Comparison of ENCODE assay signal across 14 cellular contexts in the genomic region with DNA sequence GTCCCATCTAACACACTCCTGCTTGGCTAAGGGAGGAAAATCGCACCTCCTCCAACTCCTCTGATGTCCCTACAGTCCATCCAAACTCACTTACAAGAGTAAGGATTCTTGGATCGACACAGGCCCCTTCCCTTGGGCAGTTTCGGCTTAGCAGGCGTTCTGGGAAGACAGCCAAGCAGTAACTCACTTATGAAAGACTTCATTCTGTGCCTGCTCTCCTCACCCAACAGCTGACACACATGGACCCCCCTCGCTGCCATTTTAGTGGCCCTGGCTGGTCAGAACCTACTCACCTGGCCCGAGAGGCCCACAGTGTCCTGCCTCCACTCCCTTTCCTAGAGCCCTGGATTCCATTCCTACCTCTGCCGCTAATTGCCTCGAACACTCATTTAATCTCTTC. TPM values are rescaled to one million over a fixed set of nuclear protein-coding genes. Genes with fewer than 3 reads are reported as not detected.
DNase-seq lines count a peak whose midpoint lies in the region; ATAC-seq and TF ChIP-seq lines count a peak whose summit lies in the region.
"Had no signal": no experiment of that assay in that cellular context is flagged by ENCODE, and none has a peak within 500 bp of the region (broad histone marks: within the 10 kb centered on the region; RNA-seq: fewer than 3 reads in every experiment).

No MANE protein-coding gene starts in this region.

- H3K23ac ChIP-seq in IMR-90 (ENCODE audit: low read depth, low read length): no peak overlapping the region

- CTCF ChIA-PET in IMR-90 (lab: Yijun Ruan, JAX) (no interaction called here), MCF 10A (lab: Yijun Ruan, JAX) (no interaction called here)

- H3K27me3 ChIP-seq in IMR-90 (ENCODE audit: control insufficient read depth, insufficient read depth, low read length) (peaks cover 7% of the 10 kb centered on the region), upper lobe of right lung (no peaks in the 10 kb centered on the region)

- no peaks in the 10 kb centered on the region for H3K9me3 ChIP-seq in IMR-90 (ENCODE audit: control insufficient read depth, insufficient read depth, low read length)
- no peaks in the 10 kb centered on the region for H3K9me3 ChIP-seq in upper lobe of right lung

- DNase-seq in Ammon's horn (ENCODE audit: low spot score): peak; percentile 77
- DNase-seq in IMR-90: peak; percentile 58
- DNase-seq in MCF 10A (ENCODE audit: unreplicated experiment): peak; percentile 94
- peak; percentile 74 for DNase-seq in medulla oblongata (ENCODE audit: extremely low spot score)
- DNase-seq in upper lobe of right lung: no peak
- no peak for DNase-seq in NCI-H1436 (lab: John Stamatoyannopoulos, UW)
- DNase-seq: activated gamma-delta T cell; CD4-positive, alpha-beta T cell; KG1; NK-92 treated with Interleukin-12 subunit alpha and Interleukin-12 subunit beta, amount 100 ng/mL, for 24 hours had no signal

- TF ChIP-seq CTCF in IMR-90 (conservative IDR thresholded peaks at IDR 0.05; ENCODE audit: low read depth, low read length): no peak
- no peak for TF ChIP-seq CTCF in MCF 10A (IDR thresholded peaks at IDR 0.05; ENCODE audit: unreplicated experiment)
- TF ChIP-seq CTCF in upper lobe of right lung (IDR thresholded peaks at IDR 0.05): no peak

- no peaks in the 10 kb centered on the region for H3K27me3 Mint-ChIP-seq in MCF 10A (ENCODE audit: insufficient read depth, unreplicated experiment)
- H3K27me3 Mint-ChIP-seq: CD4-positive, alpha-beta T cell had no signal

- TF ChIP-seq RAD21 in IMR-90 (IDR thresholded peaks at IDR 0.05; ENCODE audit: low read length): no peak

- H3K9me3 Mint-ChIP-seq in MCF 10A (ENCODE audit: unreplicated experiment): no peaks in the 10 kb centered on the region
- H3K9me3 Mint-ChIP-seq: CD4-positive, alpha-beta T cell had no signal

- H3K4me1 Mint-ChIP-seq in MCF 10A (ENCODE audit: insufficient read depth, unreplicated experiment): peaks cover 16% of the 10 kb centered on the region

- H3K4ac ChIP-seq in IMR-90 (ENCODE audit: low read depth, low read length): no peak overlapping the region

- no peak overlapping the region for H2BK120ac ChIP-seq in IMR-90 (ENCODE audit: low read depth, low read length)

- H3K36me3 Mint-ChIP-seq in MCF 10A (ENCODE audit: insufficient read depth, unreplicated experiment): no peaks in the 10 kb centered on the region

- no peaks in the 10 kb centered on the region for H3K79me1 ChIP-seq in IMR-90 (ENCODE audit: low read depth in 1 of 2, low read length in 2 of 2)

- H2AK5ac ChIP-seq in IMR-90 (ENCODE audit: low read depth, low read length): peak overlapping the region; percentile 5; the same call in 1 of the 2 replicates

- no peak overlapping the region for H2BK5ac ChIP-seq in IMR-90 (ENCODE audit: low read depth, low read length, poor library complexity, severe bottlenecking)

- no peak overlapping the region for H2AK9ac ChIP-seq in IMR-90 (replicated peaks; ENCODE audit: low read depth, low read length, poor library complexity)

- H2BK15ac ChIP-seq in IMR-90 (ENCODE audit: low read depth, low read length): no peak overlapping the region

- no peak overlapping the region for H3K4me2 ChIP-seq in IMR-90 (ENCODE audit: low read depth, low read length)

- H3K9ac ChIP-seq in IMR-90 (ENCODE audit: low read depth, low read length): no peak overlapping the region

- H2BK20ac ChIP-seq in IMR-90 (ENCODE audit: low read depth, low read length): no peak overlapping the region

- intact Hi-C loops in IMR-90 (cut with micrococcal nuclease): no loop called here
- intact Hi-C loops in MCF 10A (cut with micrococcal nuclease): no loop called here
- intact Hi-C loops in upper lobe of right lung (cut with DNase I): no loop called here

- dilution Hi-C loops in IMR-90 (cut with HindIII; ENCODE audit: low sequenced_read_pairs, unreplicated experiment): no loop called here

- in situ Hi-C loops in IMR-90 (cut with MboI; ENCODE audit: low sequenced_read_pairs): no loop called here

- ATAC-seq in IMR-90 (ENCODE audit: low read depth) (peak; percentile 57), upper lobe of right lung (no peak), GM21723 (IDR thresholded peaks at IDR 0.05; ENCODE audit: unreplicated experiment) (no peak), GM21576 (IDR thresholded peaks at IDR 0.05; ENCODE audit: unreplicated experiment) (no peak)
- ATAC-seq: GM12878 had no signal

- TF ChIP-seq POLR2A in IMR-90 (IDR thresholded peaks at IDR 0.05; ENCODE audit: low read depth, low read length): no peak

- H3K36me3 ChIP-seq in IMR-90 (ENCODE audit: control insufficient read depth, insufficient read depth, low read length) (no peaks in the 10 kb centered on the region), upper lobe of right lung (no peaks in the 10 kb centered on the region)

- H3K4me1 ChIP-seq in IMR-90 (ENCODE audit: control insufficient read depth, insufficient read depth, low read length) (no peaks in the 10 kb centered on the region), upper lobe of right lung (no peaks in the 10 kb centered on the region)

- H4K8ac ChIP-seq in IMR-90 (ENCODE audit: low read depth in 2 of 2, low read length in 2 of 2): no peak overlapping the region

- no peak overlapping the region for H3K4me3 ChIP-seq in IMR-90 (ENCODE audit: insufficient read depth, low read depth, low read length)
- H3K4me3 ChIP-seq in upper lobe of right lung: no peak overlapping the region
- H3K4me3 ChIP-seq: GM12878 had no signal

- H3K4me3 Mint-ChIP-seq in MCF 10A (ENCODE audit: unreplicated experiment): no peak overlapping the region
- H3K4me3 Mint-ChIP-seq: CD4-positive, alpha-beta T cell had no signal

- BruUV-seq in IMR-90 (replicated peaks; lab: Mats Ljungman, UMichigan): no TSS peak
- no TSS peak for BruUV-seq in MCF 10A (replicated peaks; lab: Mats Ljungman, UMichigan)

- H3K56ac ChIP-seq in IMR-90 (ENCODE audit: extremely low read depth, insufficient read depth, low read length): no peak overlapping the region

- H2AFZ ChIP-seq in IMR-90 (replicated peaks; ENCODE audit: low read length, poor library complexity): no peak overlapping the region

- no peaks in the 10 kb centered on the region for H4K20me1 ChIP-seq in IMR-90 (ENCODE audit: insufficient read depth, low read length)

- POLR2A ChIA-PET in IMR-90 (lab: Charles Lee; ENCODE audit: unreplicated experiment): no interaction called here
- POLR2A ChIA-PET in MCF 10A (lab: Yijun Ruan, JAX): interaction anchor here (0.7 kb wide), 1 partner anchor 14 kb away, joined by 3 read pairs; no protein-coding TSS in a partner anchor

- WGBS in IMR-90 (ENCODE audit: extremely low coverage in 2 of 2, insufficient read length in 1 of 2), 2 experiments: 9% methylated on average over 3 of the region's 8 CpGs; no CpG with 5 or more reads in 1 of the 2 experiments

- no peak overlapping the region for H3K14ac ChIP-seq in IMR-90 (replicated peaks; ENCODE audit: low read depth, low read length)

- H3K27ac ChIP-seq in IMR-90 (ENCODE audit: insufficient read depth, low read length) (no peak overlapping the region), upper lobe of right lung (no peak overlapping the region)

- H4K5ac ChIP-seq in IMR-90 (ENCODE audit: low read depth, low read length): no peak overlapping the region

- H3K27ac Mint-ChIP-seq in MCF 10A (ENCODE audit: low read depth, unreplicated experiment): peak overlapping the region; percentile 59
- H3K27ac Mint-ChIP-seq: CD4-positive, alpha-beta T cell had no signal

- no peak overlapping the region for H3K18ac ChIP-seq in IMR-90 (ENCODE audit: low read depth, low read length)

- H4K91ac ChIP-seq in IMR-90 (ENCODE audit: insufficient read depth, low read depth, low read length): no peak overlapping the region

- peaks cover 3% of the 10 kb centered on the region; the same call in 1 of the 2 replicates for H3K9me1 ChIP-seq in IMR-90 (ENCODE audit: insufficient read depth, low read length)

TF ChIP-seq in IMR-90, 13 proteins besides CTCF, POLR2A, EP300 and RAD21:
- TF ChIP-seq CEBPB (IDR thresholded peaks at IDR 0.05; ENCODE audit: low read depth, low read length) (no peak), BHLHE40 (IDR thresholded peaks at IDR 0.05; ENCODE audit: low read depth, low read length) (no peak), MAZ (IDR thresholded peaks at IDR 0.05; ENCODE audit: borderline replicate concordance, low read depth, low read length) (no peak), ELK1 (IDR thresholded peaks at IDR 0.05; ENCODE audit: borderline replicate concordance, low read depth, low read length) (no peak), RFX5 (IDR thresholded peaks at IDR 0.05; ENCODE audit: low read depth, low read length) (no peak), RCOR1 (IDR thresholded peaks at IDR 0.05; ENCODE audit: insufficient replicate concordance, low read length) (no peak), CHD1 (IDR thresholded peaks at IDR 0.05; ENCODE audit: low read depth, low read length) (no peak), MXI1 (IDR thresholded peaks at IDR 0.05; ENCODE audit: borderline replicate concordance, low read depth, low read length) (no peak), NFE2L2 (IDR thresholded peaks at IDR 0.05; ENCODE audit: low read depth, low read length) (no peak), MAFK (IDR thresholded peaks at IDR 0.05; ENCODE audit: low read depth, low read length) (no peak), FOS (IDR thresholded peaks at IDR 0.05; ENCODE audit: low read depth, low read length) (no peak), SMC3 (IDR thresholded peaks at IDR 0.05; ENCODE audit: low read depth, low read length) (no peak)
- TF ChIP-seq, protein P1, sequence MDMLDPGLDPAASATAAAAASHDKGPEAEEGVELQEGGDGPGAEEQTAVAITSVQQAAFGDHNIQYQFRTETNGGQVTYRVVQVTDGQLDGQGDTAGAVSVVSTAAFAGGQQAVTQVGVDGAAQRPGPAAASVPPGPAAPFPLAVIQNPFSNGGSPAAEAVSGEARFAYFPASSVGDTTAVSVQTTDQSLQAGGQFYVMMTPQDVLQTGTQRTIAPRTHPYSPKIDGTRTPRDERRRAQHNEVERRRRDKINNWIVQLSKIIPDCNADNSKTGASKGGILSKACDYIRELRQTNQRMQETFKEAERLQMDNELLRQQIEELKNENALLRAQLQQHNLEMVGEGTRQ (IDR thresholded peaks at IDR 0.05; ENCODE audit: low read depth, low read length): no peak

RNA-seq across cellular contexts. Expression of gene BCL2L14, which starts 52.3 kb away (rescaled TPM):
- total RNA-seq in IMR-90 (2012; rRNA removed) (not detected in 2 replicates), MCF 10A (2022) (not detected in 2 replicates), upper lobe of right lung (1.4 TPM)
- polyA plus RNA-seq in IMR-90 (2012; rRNA removed): not detected in 2 replicates
- polyA plus RNA-seq in IMR-90 (2012; cell fraction: cytosol; rRNA removed): not detected in 2 replicates
- not detected in 2 replicates for polyA plus RNA-seq in IMR-90 (2012; cell fraction: nucleus; rRNA removed; ENCODE audit: low replicate concordance)
- total RNA-seq: pulmonary artery endothelial cell had no signal

Comparison
In these comparisons a context has a peak if more than half of its experiments do, and no peak if none do; other contexts are left out.
1. DNase-seq: peak in Ammon's horn (single experiment), IMR-90 (single experiment), MCF 10A (single experiment) and medulla oblongata (single experiment); none in upper lobe of right lung (single experiment) and NCI-H1436 (single experiment).